In the genomic region with DNA sequence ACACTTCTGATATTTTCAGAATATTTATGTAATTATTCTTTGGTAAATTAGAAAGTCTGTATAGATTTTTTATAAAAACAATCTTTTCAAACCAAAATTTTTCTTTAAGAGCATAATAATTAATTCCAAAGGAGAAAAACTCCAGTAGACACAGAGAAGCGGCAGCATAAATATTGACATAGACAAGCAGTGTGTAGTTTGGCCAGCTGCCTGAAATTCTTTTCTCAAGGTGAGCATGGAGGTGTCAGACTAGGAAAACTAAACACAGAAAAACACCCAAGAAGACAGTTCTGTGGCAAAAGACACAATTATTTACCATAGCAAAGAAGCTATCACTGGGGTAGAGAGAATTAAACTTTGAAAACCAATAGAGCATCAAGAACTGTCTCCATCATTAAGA, we compare ENCODE assay signal across 23 cellular contexts.
"Had no signal": no experiment of that assay in that cellular context is flagged by ENCODE, and none has a peak within 500 bp of the region (broad histone marks: within the 10 kb centered on the region; RNA-seq: fewer than 3 reads in every experiment).

No MANE protein-coding gene starts in this region.

- H3K27ac ChIP-seq: body of pancreas, foreskin keratinocyte, left lung, sigmoid colon, stomach, suprapubic skin, uterus had no signal

- DNase-seq: activated CD4-positive, alpha-beta T cell treated with anti-CD3 and anti-CD28 coated beads for 1 hour; activated CD4-positive, alpha-beta T cell treated with anti-CD3 and anti-CD28 coated beads, Interleukin-2, amount 50 U/mL, for 1 hour; activated CD8-positive, alpha-beta T cell treated with anti-CD3 and anti-CD28 coated beads, Interleukin-2, amount 10 ng/mL, durations not matched to agents 7 days and 5 days; activated gamma-delta T cell; activated naive CD4-positive, alpha-beta T cell treated with anti-CD3 and anti-CD28 coated beads, Interleukin-2, amount 50 U/mL, for 16 hours; activated naive CD8-positive, alpha-beta T cell treated with anti-CD3 and anti-CD28 coated beads, Interleukin-2, amount 50 U/mL, for 24 hours; anterior cingulate cortex; body of pancreas; effector CD4-positive, alpha-beta T cell; erythroblast; foreskin keratinocyte; left lung; naive B cell; occipital lobe; posterior cingulate gyrus; sigmoid colon; stimulated activated CD4-positive, alpha-beta T cell treated with anti-CD3 and anti-CD28 coated beads, Interleukin-15, amount 100 ng/mL, for 24 hours; stomach; uterus had no signal

- H3K9me3 ChIP-seq: body of pancreas, left lung, sigmoid colon, stomach, suprapubic skin, uterus had no signal

- H3K4me3 ChIP-seq: body of pancreas, left lung, lung, sigmoid colon, smooth muscle cell, stomach, suprapubic skin, uterus had no signal

- ATAC-seq: activated CD8-positive, alpha-beta T cell treated with anti-CD3 and anti-CD28 coated beads, Interleukin-2, amount 10 ng/mL, durations not matched to agents 7 days and 5 days; activated naive CD8-positive, alpha-beta T cell treated with anti-CD3 and anti-CD28 coated beads, Interleukin-2, amount 50 U/mL, for 24 hours; body of pancreas; foreskin keratinocyte; left lung; stimulated activated memory B cell treated with anti-CD40 and anti-IgM and Interleukin-4, amounts not matched to agents 10 μg/mL and 1 μg/mL and 100 μg/mL, for 72 hours had no signal

- H3K4me1 ChIP-seq: body of pancreas, foreskin keratinocyte, left lung, sigmoid colon, stomach, suprapubic skin, uterus had no signal

- H3K4me2 ChIP-seq: smooth muscle cell had no signal

- H3K36me3 ChIP-seq: left lung, sigmoid colon, stomach, suprapubic skin, uterus had no signal

- H3K27me3 ChIP-seq: body of pancreas, foreskin keratinocyte, left lung, sigmoid colon, stomach, suprapubic skin, uterus had no signal
